Comparison of ENCODE assay signal across 12 cellular contexts in genomic region chr6:97462944-97463343, GRCh38.
DNase-seq lines count a peak whose midpoint lies in the region; ATAC-seq and TF ChIP-seq lines count a peak whose summit lies in the region.
"Had no signal": no experiment of that assay in that cellular context is flagged by ENCODE, and none has a peak within 500 bp of the region (broad histone marks: within the 10 kb centered on the region; RNA-seq: fewer than 3 reads in every experiment).

No MANE protein-coding gene starts in this region.

- H3K4me1 Mint-ChIP-seq in nephron progenitor cell: peaks cover 78% of the 10 kb centered on the region
- H3K4me1 Mint-ChIP-seq: CD14-positive monocyte had no signal

- H3K4me3 Mint-ChIP-seq in nephron progenitor cell: no peak overlapping the region
- H3K4me3 Mint-ChIP-seq: CD14-positive monocyte; CD8-positive, alpha-beta T cell had no signal

- no peaks in the 10 kb centered on the region for H3K9me3 Mint-ChIP-seq in nephron progenitor cell
- H3K9me3 Mint-ChIP-seq: CD14-positive monocyte; CD8-positive, alpha-beta T cell had no signal

- H3K27me3 Mint-ChIP-seq in nephron progenitor cell (ENCODE audit: low read depth, poor library complexity): peaks cover 3% of the 10 kb centered on the region

- no peak for TF ChIP-seq POLR2A in erythroblast (IDR thresholded peaks at IDR 0.05; ENCODE audit: low read length)

- TF ChIP-seq CTCF in nephron progenitor cell (IDR thresholded peaks at IDR 0.05): no peak

- peak overlapping the region; percentile 15 for H3K27ac Mint-ChIP-seq in nephron progenitor cell
- H3K27ac Mint-ChIP-seq: CD14-positive monocyte; CD8-positive, alpha-beta T cell had no signal

- DNase-seq in NCI-H146 (lab: John Stamatoyannopoulos, UW) (peak; percentile 67), NCI-H2227 treated with DMSO at 0.1 percent for 48 hours (lab: John Stamatoyannopoulos, UW) (peak; percentile 68), nephron progenitor cell (no peak), erythroblast (lab: John Stamatoyannopoulos, UW) (no peak)
- DNase-seq in stimulated activated CD4-positive, alpha-beta T cell treated with anti-CD3 and anti-CD28 coated beads, Interleukin-4, amount 100 ng/mL, for 4 hours: no peak
- DNase-seq: Caco-2; CD8-positive, alpha-beta T cell; DND-41; GDM1 had no signal

- no peaks in the 10 kb centered on the region for H3K36me3 Mint-ChIP-seq in nephron progenitor cell (ENCODE audit: low read depth)
- H3K36me3 Mint-ChIP-seq: CD14-positive monocyte; CD8-positive, alpha-beta T cell had no signal

- ATAC-seq in HG03135 (IDR thresholded peaks at IDR 0.05; ENCODE audit: unreplicated experiment): no peak
- ATAC-seq: A549; CD8-positive, alpha-beta T cell had no signal

Comparison
In these comparisons a context has a peak if more than half of its experiments do, and no peak if none do; other contexts are left out.
1. DNase-seq: peak in NCI-H146 (single experiment) and NCI-H2227 treated with DMSO at 0.1 percent for 48 hours (single experiment); none in nephron progenitor cell (single experiment), erythroblast (0 of 2) and stimulated activated CD4-positive, alpha-beta T cell treated with anti-CD3 and anti-CD28 coated beads, Interleukin-4, amount 100 ng/mL, for 4 hours (0 of 2).